1 cellular context compared by ENCODE assay signal in genomic region chr18:62420513-62421209, GRCh38.
A peak's percentile ranks its signal among the peaks of the same experiment; 100 is the strongest.
TF ChIP-seq lines count a peak whose summit lies in the region.

No MANE protein-coding gene starts in this region.

TF ChIP-seq in HepG2, 621 proteins besides CTCF, POLR2A, EP300 and RAD21 (continued from another document):
- TF ChIP-seq HMGXB3 (CRISPR knock-in tag; IDR thresholded peaks at IDR 0.05; ENCODE audit: borderline replicate concordance) (0 out of 2 replicates have a peak, but pooled peaks have one; percentile 37), KMT2B (CRISPR knock-in tag; IDR thresholded peaks at IDR 0.05) (peak; percentile 58), ZBTB7B (CRISPR knock-in tag; IDR thresholded peaks at IDR 0.05) (0 out of 2 replicates have a peak, but pooled peaks have one; percentile 10), FOXA3 (CRISPR knock-in tag; IDR thresholded peaks at IDR 0.05) (peak; percentile 35; the same call in 1 of the 2 replicates), MYNN (CRISPR knock-in tag; IDR thresholded peaks at IDR 0.05; ENCODE audit: low read depth) (no peak), ZNF607 (CRISPR knock-in tag; IDR thresholded peaks at IDR 0.05; ENCODE audit: borderline replicate concordance) (no peak)
- TF ChIP-seq, protein P1, sequence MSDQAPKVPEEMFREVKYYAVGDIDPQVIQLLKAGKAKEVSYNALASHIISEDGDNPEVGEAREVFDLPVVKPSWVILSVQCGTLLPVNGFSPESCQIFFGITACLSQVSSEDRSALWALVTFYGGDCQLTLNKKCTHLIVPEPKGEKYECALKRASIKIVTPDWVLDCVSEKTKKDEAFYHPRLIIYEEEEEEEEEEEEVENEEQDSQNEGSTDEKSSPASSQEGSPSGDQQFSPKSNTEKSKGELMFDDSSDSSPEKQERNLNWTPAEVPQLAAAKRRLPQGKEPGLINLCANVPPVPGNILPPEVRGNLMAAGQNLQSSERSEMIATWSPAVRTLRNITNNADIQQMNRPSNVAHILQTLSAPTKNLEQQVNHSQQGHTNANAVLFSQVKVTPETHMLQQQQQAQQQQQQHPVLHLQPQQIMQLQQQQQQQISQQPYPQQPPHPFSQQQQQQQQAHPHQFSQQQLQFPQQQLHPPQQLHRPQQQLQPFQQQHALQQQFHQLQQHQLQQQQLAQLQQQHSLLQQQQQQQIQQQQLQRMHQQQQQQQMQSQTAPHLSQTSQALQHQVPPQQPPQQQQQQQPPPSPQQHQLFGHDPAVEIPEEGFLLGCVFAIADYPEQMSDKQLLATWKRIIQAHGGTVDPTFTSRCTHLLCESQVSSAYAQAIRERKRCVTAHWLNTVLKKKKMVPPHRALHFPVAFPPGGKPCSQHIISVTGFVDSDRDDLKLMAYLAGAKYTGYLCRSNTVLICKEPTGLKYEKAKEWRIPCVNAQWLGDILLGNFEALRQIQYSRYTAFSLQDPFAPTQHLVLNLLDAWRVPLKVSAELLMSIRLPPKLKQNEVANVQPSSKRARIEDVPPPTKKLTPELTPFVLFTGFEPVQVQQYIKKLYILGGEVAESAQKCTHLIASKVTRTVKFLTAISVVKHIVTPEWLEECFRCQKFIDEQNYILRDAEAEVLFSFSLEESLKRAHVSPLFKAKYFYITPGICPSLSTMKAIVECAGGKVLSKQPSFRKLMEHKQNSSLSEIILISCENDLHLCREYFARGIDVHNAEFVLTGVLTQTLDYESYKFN (CRISPR knock-in tag; conservative IDR thresholded peaks at IDR 0.05), result peak; percentile 78
- TF ChIP-seq, protein P2, sequence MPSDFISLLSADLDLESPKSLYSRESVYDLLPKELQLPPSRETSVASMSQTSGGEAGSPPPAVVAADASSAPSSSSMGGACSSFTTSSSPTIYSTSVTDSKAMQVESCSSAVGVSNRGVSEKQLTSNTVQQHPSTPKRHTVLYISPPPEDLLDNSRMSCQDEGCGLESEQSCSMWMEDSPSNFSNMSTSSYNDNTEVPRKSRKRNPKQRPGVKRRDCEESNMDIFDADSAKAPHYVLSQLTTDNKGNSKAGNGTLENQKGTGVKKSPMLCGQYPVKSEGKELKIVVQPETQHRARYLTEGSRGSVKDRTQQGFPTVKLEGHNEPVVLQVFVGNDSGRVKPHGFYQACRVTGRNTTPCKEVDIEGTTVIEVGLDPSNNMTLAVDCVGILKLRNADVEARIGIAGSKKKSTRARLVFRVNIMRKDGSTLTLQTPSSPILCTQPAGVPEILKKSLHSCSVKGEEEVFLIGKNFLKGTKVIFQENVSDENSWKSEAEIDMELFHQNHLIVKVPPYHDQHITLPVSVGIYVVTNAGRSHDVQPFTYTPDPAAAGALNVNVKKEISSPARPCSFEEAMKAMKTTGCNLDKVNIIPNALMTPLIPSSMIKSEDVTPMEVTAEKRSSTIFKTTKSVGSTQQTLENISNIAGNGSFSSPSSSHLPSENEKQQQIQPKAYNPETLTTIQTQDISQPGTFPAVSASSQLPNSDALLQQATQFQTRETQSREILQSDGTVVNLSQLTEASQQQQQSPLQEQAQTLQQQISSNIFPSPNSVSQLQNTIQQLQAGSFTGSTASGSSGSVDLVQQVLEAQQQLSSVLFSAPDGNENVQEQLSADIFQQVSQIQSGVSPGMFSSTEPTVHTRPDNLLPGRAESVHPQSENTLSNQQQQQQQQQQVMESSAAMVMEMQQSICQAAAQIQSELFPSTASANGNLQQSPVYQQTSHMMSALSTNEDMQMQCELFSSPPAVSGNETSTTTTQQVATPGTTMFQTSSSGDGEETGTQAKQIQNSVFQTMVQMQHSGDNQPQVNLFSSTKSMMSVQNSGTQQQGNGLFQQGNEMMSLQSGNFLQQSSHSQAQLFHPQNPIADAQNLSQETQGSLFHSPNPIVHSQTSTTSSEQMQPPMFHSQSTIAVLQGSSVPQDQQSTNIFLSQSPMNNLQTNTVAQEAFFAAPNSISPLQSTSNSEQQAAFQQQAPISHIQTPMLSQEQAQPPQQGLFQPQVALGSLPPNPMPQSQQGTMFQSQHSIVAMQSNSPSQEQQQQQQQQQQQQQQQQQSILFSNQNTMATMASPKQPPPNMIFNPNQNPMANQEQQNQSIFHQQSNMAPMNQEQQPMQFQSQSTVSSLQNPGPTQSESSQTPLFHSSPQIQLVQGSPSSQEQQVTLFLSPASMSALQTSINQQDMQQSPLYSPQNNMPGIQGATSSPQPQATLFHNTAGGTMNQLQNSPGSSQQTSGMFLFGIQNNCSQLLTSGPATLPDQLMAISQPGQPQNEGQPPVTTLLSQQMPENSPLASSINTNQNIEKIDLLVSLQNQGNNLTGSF (CRISPR knock-in tag; IDR thresholded peaks at IDR 0.05), result no peak
- TF ChIP-seq, protein P3, sequence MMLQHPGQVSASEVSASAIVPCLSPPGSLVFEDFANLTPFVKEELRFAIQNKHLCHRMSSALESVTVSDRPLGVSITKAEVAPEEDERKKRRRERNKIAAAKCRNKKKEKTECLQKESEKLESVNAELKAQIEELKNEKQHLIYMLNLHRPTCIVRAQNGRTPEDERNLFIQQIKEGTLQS (CRISPR knock-in tag; IDR thresholded peaks at IDR 0.05), result peak; percentile 90
- TF ChIP-seq, protein P4, sequence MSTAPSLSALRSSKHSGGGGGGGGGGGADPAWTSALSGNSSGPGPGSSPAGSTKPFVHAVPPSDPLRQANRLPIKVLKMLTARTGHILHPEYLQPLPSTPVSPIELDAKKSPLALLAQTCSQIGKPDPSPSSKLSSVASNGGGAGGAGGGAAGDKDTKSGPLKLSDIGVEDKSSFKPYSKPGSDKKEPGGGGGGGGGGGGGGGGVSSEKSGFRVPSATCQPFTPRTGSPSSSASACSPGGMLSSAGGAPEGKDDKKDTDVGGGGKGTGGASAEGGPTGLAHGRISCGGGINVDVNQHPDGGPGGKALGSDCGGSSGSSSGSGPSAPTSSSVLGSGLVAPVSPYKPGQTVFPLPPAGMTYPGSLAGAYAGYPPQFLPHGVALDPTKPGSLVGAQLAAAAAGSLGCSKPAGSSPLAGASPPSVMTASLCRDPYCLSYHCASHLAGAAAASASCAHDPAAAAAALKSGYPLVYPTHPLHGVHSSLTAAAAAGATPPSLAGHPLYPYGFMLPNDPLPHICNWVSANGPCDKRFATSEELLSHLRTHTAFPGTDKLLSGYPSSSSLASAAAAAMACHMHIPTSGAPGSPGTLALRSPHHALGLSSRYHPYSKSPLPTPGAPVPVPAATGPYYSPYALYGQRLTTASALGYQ (CRISPR knock-in tag; IDR thresholded peaks at IDR 0.05), result peak; percentile 36; the same call in 1 of the 2 replicates
- TF ChIP-seq, protein P5, sequence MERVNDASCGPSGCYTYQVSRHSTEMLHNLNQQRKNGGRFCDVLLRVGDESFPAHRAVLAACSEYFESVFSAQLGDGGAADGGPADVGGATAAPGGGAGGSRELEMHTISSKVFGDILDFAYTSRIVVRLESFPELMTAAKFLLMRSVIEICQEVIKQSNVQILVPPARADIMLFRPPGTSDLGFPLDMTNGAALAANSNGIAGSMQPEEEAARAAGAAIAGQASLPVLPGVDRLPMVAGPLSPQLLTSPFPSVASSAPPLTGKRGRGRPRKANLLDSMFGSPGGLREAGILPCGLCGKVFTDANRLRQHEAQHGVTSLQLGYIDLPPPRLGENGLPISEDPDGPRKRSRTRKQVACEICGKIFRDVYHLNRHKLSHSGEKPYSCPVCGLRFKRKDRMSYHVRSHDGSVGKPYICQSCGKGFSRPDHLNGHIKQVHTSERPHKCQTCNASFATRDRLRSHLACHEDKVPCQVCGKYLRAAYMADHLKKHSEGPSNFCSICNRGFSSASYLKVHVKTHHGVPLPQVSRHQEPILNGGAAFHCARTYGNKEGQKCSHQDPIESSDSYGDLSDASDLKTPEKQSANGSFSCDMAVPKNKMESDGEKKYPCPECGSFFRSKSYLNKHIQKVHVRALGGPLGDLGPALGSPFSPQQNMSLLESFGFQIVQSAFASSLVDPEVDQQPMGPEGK (CRISPR knock-in tag; IDR thresholded peaks at IDR 0.05), result 0 out of 2 replicates have a peak, but pooled peaks have one; percentile 17
